In genomic region chr19:36986601-36987000, GRCh38 we compare ENCODE assay signal across 18 cellular contexts.
DNase-seq lines count a peak whose midpoint lies in the region; TF ChIP-seq lines count a peak whose summit lies in the region.
"Had no signal": no experiment of that assay in that cellular context is flagged by ENCODE, and none has a peak within 500 bp of the region (broad histone marks: within the 10 kb centered on the region; RNA-seq: fewer than 3 reads in every experiment).

No MANE protein-coding gene starts in this region.

- H3K27me3 ChIP-seq in MM.1S (replicated peaks; ENCODE audit: insufficient read depth, low read length), result no peaks in the 10 kb centered on the region
- H3K27me3 ChIP-seq: BLaER1 treated with 17β-estradiol and CSF1 and Interleukin-3, amounts not matched to agents 10 nM and 100 nM had no signal

- no peak overlapping the region for H3K27ac ChIP-seq in MM.1S (ENCODE audit: low read length)
- H3K27ac ChIP-seq: BLaER1 treated with 17β-estradiol and CSF1 and Interleukin-3, amounts not matched to agents 10 nM and 100 nM; RWPE1 had no signal

- peak; percentile 1 for DNase-seq in NCI-H1105 (lab: John Stamatoyannopoulos, UW)
- peak; percentile 19 for DNase-seq in NCI-H2029 treated with DMSO at 0.1 percent for 48 hours (lab: John Stamatoyannopoulos, UW)
- DNase-seq in NCI-H748 treated with DMSO at 0.1 percent for 48 hours (lab: John Stamatoyannopoulos, UW), result peak; percentile 24
- DNase-seq in pons (ENCODE audit: low spot score), result peak; percentile 4
- no peak for DNase-seq in MM.1S
- DNase-seq in DMS153 (lab: John Stamatoyannopoulos, UW), result no peak
- no peak for DNase-seq in AG08396 (ENCODE audit: low spot score)
- DNase-seq: IMR-90, Kasumi-1, NCI-H1694 treated with DMSO at 0.1 percent for 48 hours, NCI-H2227 treated with DMSO at 0.1 percent for 48 hours, OCI-M1, T-cell, T1000 had no signal

- no peaks in the 10 kb centered on the region for H4K20me1 ChIP-seq in MM.1S (ENCODE audit: insufficient read depth, low read length)
- H4K20me1 ChIP-seq: BLaER1 treated with 17β-estradiol and CSF1 and Interleukin-3, amounts not matched to agents 10 nM and 100 nM had no signal

- H3F3A ChIP-seq in MM.1S (ENCODE audit: insufficient read depth, low read length), result no peaks in the 10 kb centered on the region

- no peaks in the 10 kb centered on the region for H3K4me1 ChIP-seq in MM.1S (ENCODE audit: low read length)
- H3K4me1 ChIP-seq: BLaER1 treated with 17β-estradiol and CSF1 and Interleukin-3, amounts not matched to agents 10 nM and 100 nM had no signal

- no peaks in the 10 kb centered on the region for H3K9me2 ChIP-seq in MM.1S (replicated peaks; ENCODE audit: insufficient read depth, low read length)

- H3K4me3 ChIP-seq in MM.1S (ENCODE audit: low read length), result no peak overlapping the region
- H3K4me3 ChIP-seq: BLaER1 treated with 17β-estradiol and CSF1 and Interleukin-3, amounts not matched to agents 10 nM and 100 nM; GM12878; GM23338 had no signal

- H2AFZ ChIP-seq in MM.1S (ENCODE audit: low read length), result no peak overlapping the region
- H2AFZ ChIP-seq: GM23338 had no signal

- H3K79me2 ChIP-seq in MM.1S (ENCODE audit: low read length), result no peaks in the 10 kb centered on the region

- H3K9ac ChIP-seq in MM.1S (ENCODE audit: low read length), result no peak overlapping the region
- H3K9ac ChIP-seq: BLaER1 treated with 17β-estradiol and CSF1 and Interleukin-3, amounts not matched to agents 10 nM and 100 nM had no signal

- no peak for TF ChIP-seq CTCF in MM.1S (IDR thresholded peaks at IDR 0.05; ENCODE audit: low read length)

- H3K36me3 ChIP-seq in MM.1S (replicated peaks; ENCODE audit: insufficient read depth, low read length), result no peaks in the 10 kb centered on the region

- H3K9me3 ChIP-seq in MM.1S (replicated peaks; ENCODE audit: insufficient read depth, low read length), result no peaks in the 10 kb centered on the region

- no peak overlapping the region for H3K4me2 ChIP-seq in MM.1S (ENCODE audit: low read depth, low read length)
- H3K4me2 ChIP-seq: BLaER1 treated with 17β-estradiol and CSF1 and Interleukin-3, amounts not matched to agents 10 nM and 100 nM; GM23338 had no signal

Comparison
In these comparisons a context has a peak if more than half of its experiments do, and no peak if none do; other contexts are left out.
1. DNase-seq: peak in NCI-H1105 (single experiment), NCI-H2029 treated with DMSO at 0.1 percent for 48 hours (single experiment), NCI-H748 treated with DMSO at 0.1 percent for 48 hours (single experiment) and pons (single experiment); none in MM.1S (single experiment), DMS153 (single experiment) and AG08396 (single experiment).